Comparison of ENCODE assay signal across 8 cellular contexts in the genomic region with DNA sequence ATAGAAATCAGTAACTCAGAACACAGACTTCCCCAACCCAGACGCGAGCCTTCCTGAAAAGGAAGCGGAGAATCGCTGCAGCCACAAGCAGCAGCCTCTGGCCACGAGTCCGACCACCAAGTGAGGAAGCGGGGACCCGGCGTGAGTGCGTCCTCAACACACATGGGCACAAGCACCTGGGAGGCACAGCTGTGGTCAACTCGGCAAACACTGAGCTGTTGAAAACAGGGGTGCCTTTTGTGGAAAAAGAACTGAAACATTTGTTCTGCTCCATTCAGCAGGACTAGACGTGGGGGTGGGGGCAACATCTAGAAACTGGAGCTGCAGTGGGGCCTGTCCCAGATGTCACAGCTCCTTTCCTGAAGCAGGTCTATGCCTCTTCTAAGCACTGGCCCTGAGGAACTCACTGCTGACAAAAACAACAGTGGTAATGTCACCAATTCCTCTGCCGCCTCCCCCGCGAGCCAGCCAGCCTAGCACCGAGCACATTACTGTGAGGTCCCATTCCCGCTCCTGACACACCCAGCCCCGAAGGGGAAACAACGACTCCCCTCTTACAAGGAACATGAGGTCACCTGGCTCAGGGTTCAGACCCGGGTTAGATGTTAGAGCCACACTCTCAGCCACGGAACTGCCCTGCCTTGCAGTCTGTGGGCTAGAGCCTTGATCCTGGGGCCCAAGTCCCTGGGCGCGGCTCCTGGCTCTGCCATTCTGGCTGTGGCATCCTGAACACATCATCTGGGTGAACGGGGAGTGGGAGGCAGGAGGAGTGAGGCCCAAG. TPM values are rescaled to one million over a fixed set of nuclear protein-coding genes. Genes with fewer than 3 reads are reported as not detected.
DNase-seq lines count a peak whose midpoint lies in the region; ATAC-seq and TF ChIP-seq lines count a peak whose summit lies in the region.

No MANE protein-coding gene starts in this region.

- H3K36me3 Mint-ChIP-seq in activated naive CD4-positive, alpha-beta T cell treated with anti-CD3 and anti-CD28 coated beads, Interleukin-2, amount 50 U/mL, for 72 hours = peaks cover 31 to 42% of the 10 kb centered on the region in 2 donors

- H3K27ac ChIP-seq in foreskin keratinocyte = no peak overlapping the region

- H3K27me3 ChIP-seq in foreskin keratinocyte = no peaks in the 10 kb centered on the region

- DNase-seq in activated naive CD4-positive, alpha-beta T cell treated with anti-CD3 and anti-CD28 coated beads, Interleukin-2, amount 50 U/mL, for 72 hours (ENCODE audit: low spot score in 2 of 2) = peak in 1 of 2 donors; percentile 83
- peak in 2 of 3 donors; percentile 49 to 67 for DNase-seq in stimulated activated CD4-positive, alpha-beta T cell treated with anti-CD3 and anti-CD28 coated beads, TNF-alpha, amount 100 ng/mL, for 48 hours (ENCODE audit: low read depth in 3 of 3)
- DNase-seq in NCI-H1930 (lab: John Stamatoyannopoulos, UW) = no peak
- DNase-seq in foreskin keratinocyte = no peak
- DNase-seq in NCI-H2227 (lab: John Stamatoyannopoulos, UW; ENCODE audit: unreplicated experiment) = no peak

- H3K27ac Mint-ChIP-seq in activated naive CD4-positive, alpha-beta T cell treated with anti-CD3 and anti-CD28 coated beads, Interleukin-2, amount 50 U/mL, for 72 hours = peak overlapping the region; percentile 93 to 99

- no peaks in the 10 kb centered on the region for H3K9me3 Mint-ChIP-seq in activated naive CD4-positive, alpha-beta T cell treated with anti-CD3 and anti-CD28 coated beads, Interleukin-2, amount 50 U/mL, for 72 hours

- no peak for TF ChIP-seq CTCF in foreskin keratinocyte (conservative IDR thresholded peaks at IDR 0.05)

- peaks cover 7% of the 10 kb centered on the region for H3K4me1 ChIP-seq in foreskin keratinocyte

- ATAC-seq in GM19397 (IDR thresholded peaks at IDR 0.05; ENCODE audit: unreplicated experiment) = peak; percentile 64
- peak; percentile 52 for ATAC-seq in HG03558 (IDR thresholded peaks at IDR 0.05; ENCODE audit: extremely low read depth, unreplicated experiment)
- ATAC-seq in activated naive CD4-positive, alpha-beta T cell treated with anti-CD3 and anti-CD28 coated beads, Interleukin-2, amount 50 U/mL, for 72 hours = peak; percentile 8 to 43
- no peak for ATAC-seq in HG03521 (IDR thresholded peaks at IDR 0.05; ENCODE audit: unreplicated experiment)
- no peak for ATAC-seq in foreskin keratinocyte

RNA-seq across cellular contexts. Expression of a gene that starts 28.9 kb away (rescaled TPM):
- total RNA-seq in activated naive CD4-positive, alpha-beta T cell treated with anti-CD3 and anti-CD28 coated beads, Interleukin-2, amount 50 U/mL, for 72 hours = 10 to 100 TPM in 1 of 2 donors, 1 to 10 TPM in 1; 9.2 to 10.8 TPM
- 1.8 and 2.6 TPM in 2 replicates for total RNA-seq in foreskin keratinocyte
- 1.8 TPM in 2 replicates for polyA plus RNA-seq in foreskin keratinocyte

RNA-seq across cellular contexts. Expression of a gene that starts 36.3 kb away (rescaled TPM):
- 100 to 1,000 TPM; 106 to 132 TPM for total RNA-seq in activated naive CD4-positive, alpha-beta T cell treated with anti-CD3 and anti-CD28 coated beads, Interleukin-2, amount 50 U/mL, for 72 hours
- 65.4 and 68.7 TPM in 2 replicates for total RNA-seq in foreskin keratinocyte
- 88.8 and 91.5 TPM in 2 replicates for polyA plus RNA-seq in foreskin keratinocyte

Comparison
In these comparisons a context has a peak if more than half of its experiments do, and no peak if none do; other contexts are left out.
1. ATAC-seq: peak in GM19397 (single experiment), HG03558 (single experiment) and activated naive CD4-positive, alpha-beta T cell treated with anti-CD3 and anti-CD28 coated beads, Interleukin-2, amount 50 U/mL, for 72 hours (2 of 2); none in HG03521 (single experiment) and foreskin keratinocyte (single experiment).
2. DNase-seq: peak in stimulated activated CD4-positive, alpha-beta T cell treated with anti-CD3 and anti-CD28 coated beads, TNF-alpha, amount 100 ng/mL, for 48 hours (2 of 3); none in NCI-H1930 (0 of 2), foreskin keratinocyte (0 of 2) and NCI-H2227 (single experiment).